Comparison of ENCODE assay signal across 8 cellular contexts in genomic region chr14:68786491-68787234, GRCh38. TPM values are rescaled to one million over a fixed set of nuclear protein-coding genes. Genes with fewer than 3 reads are reported as not detected.
A peak's percentile ranks its signal among the peaks of the same experiment; 100 is the strongest.
DNase-seq lines count a peak whose midpoint lies in the region; ATAC-seq and TF ChIP-seq lines count a peak whose summit lies in the region.

No MANE protein-coding gene starts in this region.

- H3K4me2 ChIP-seq in OCI-LY1 (ENCODE audit: low read length), result 0 out of 2 replicates have a peak overlapping the region, but pooled peaks have one; percentile 18

- peaks cover 53 to 54% of the 10 kb centered on the region in 2 donors for H3K36me3 Mint-ChIP-seq in CD14-positive monocyte

- peaks cover 4 to 24% (median 5%) of the 10 kb centered on the region in 3 donors for H3K27me3 Mint-ChIP-seq in CD14-positive monocyte (ENCODE audit: low read depth in 3 of 3)

- no peaks in the 10 kb centered on the region for H4K20me1 ChIP-seq in OCI-LY1 (ENCODE audit: insufficient read depth, low read length)

- TF ChIP-seq CTCF in CD14-positive monocyte (IDR thresholded peaks at IDR 0.05), result no peak
- TF ChIP-seq CTCF in OCI-LY1 (IDR thresholded peaks at IDR 0.05; ENCODE audit: low read length), result no peak

- peaks cover 17% of the 10 kb centered on the region; the same call in 1 of the 2 replicates for H3F3A ChIP-seq in OCI-LY1 (ENCODE audit: insufficient read depth, low read length)

- intact Hi-C loops in CD14-positive monocyte (cut with micrococcal nuclease), result no loop called here

- peak overlapping the region in 1 of 2 donors; percentile 45 for H3K4me3 Mint-ChIP-seq in CD14-positive monocyte

- H3K27ac Mint-ChIP-seq in CD14-positive monocyte, result peak overlapping the region; percentile 30 to 89 (median 82)

- H3K79me2 ChIP-seq in OCI-LY1 (ENCODE audit: insufficient read depth, low read length), result peaks cover 17% of the 10 kb centered on the region

- H3K36me3 ChIP-seq in OCI-LY1 (ENCODE audit: insufficient read depth, low read length) (peaks cover 48% of the 10 kb centered on the region), muscle layer of duodenum (ENCODE audit: control insufficient read depth in 1 of 2, insufficient read depth in 2 of 2, low read length in 2 of 2) (peaks cover 27 to 30% of the 10 kb centered on the region in 2 donors)

- H3K4me3 ChIP-seq in OCI-LY1 (ENCODE audit: low read depth, low read length, poor library complexity, severe bottlenecking) (no peak overlapping the region), muscle layer of duodenum (ENCODE audit: low read depth in 1 of 2, low read length in 2 of 2) (no peak overlapping the region)

- peaks cover 49% of the 10 kb centered on the region for H3K4me1 Mint-ChIP-seq in CD14-positive monocyte

- H3K27me3 ChIP-seq in OCI-LY1 (ENCODE audit: insufficient read depth, low read length) (no peaks in the 10 kb centered on the region), muscle layer of duodenum (ENCODE audit: low read depth, low read length) (no peaks in the 10 kb centered on the region)

- H3K27ac ChIP-seq in OCI-LY1 (ENCODE audit: low read depth, low read length, poor library complexity, severe bottlenecking), result peak overlapping the region; percentile 52
- H3K27ac ChIP-seq in muscle layer of duodenum (ENCODE audit: low read length), result peak overlapping the region; percentile 84

- H3K9me3 ChIP-seq in OCI-LY1 (ENCODE audit: low read length) (no peaks in the 10 kb centered on the region), muscle layer of duodenum (ENCODE audit: control insufficient read depth in 1 of 2, low read length in 2 of 2) (no peaks in the 10 kb centered on the region)

- DNase-seq in CD14-positive monocyte (ENCODE audit: low spot score), result no peak
- DNase-seq in ecto neural progenitor cell (ENCODE audit: low spot score), result peak; percentile 45
- no peak for DNase-seq in LoVo (ENCODE audit: low spot score)
- DNase-seq in UCSD-AML1 (lab: John Stamatoyannopoulos, UW; ENCODE audit: unreplicated experiment), result no peak
- DNase-seq in HT-29 (ENCODE audit: low spot score), result no peak

- no peaks in the 10 kb centered on the region for H3K9me2 ChIP-seq in OCI-LY1 (ENCODE audit: low read depth, low read length)

- no peak overlapping the region for H2AFZ ChIP-seq in OCI-LY1 (ENCODE audit: low read length)

- H3K4me1 ChIP-seq in OCI-LY1 (ENCODE audit: insufficient read depth, low read length, severe bottlenecking) (peaks cover 41% of the 10 kb centered on the region), muscle layer of duodenum (ENCODE audit: control insufficient read depth in 1 of 2, insufficient read depth in 2 of 2, low read length in 2 of 2) (peaks cover 8 to 15% of the 10 kb centered on the region in 2 donors)

- peaks cover 0 to 11% (median 0%) of the 10 kb centered on the region in 7 donors for H3K9me3 Mint-ChIP-seq in CD14-positive monocyte

- ATAC-seq in HG03442 (IDR thresholded peaks at IDR 0.05; ENCODE audit: unreplicated experiment), result no peak

- no peak overlapping the region for H3K9ac ChIP-seq in OCI-LY1 (ENCODE audit: low read length)

RNA-seq across cellular contexts. Expression of gene ZFP36L1, which starts 6.2 kb away (rescaled TPM):
- polyA plus RNA-seq in CD14-positive monocyte, result 100 to 1,000 TPM; 151 to 185 TPM
- total RNA-seq in HT-29 (2014; rRNA removed; shearing (Covaris generic)), result 83.8 and 88.6 TPM in 2 replicates
